20 cellular contexts compared by ENCODE assay signal in genomic region chr3:66502267-66502874, GRCh38. TPM values are rescaled to one million over a fixed set of nuclear protein-coding genes. Genes with fewer than 3 reads are reported as not detected.
DNase-seq lines count a peak whose midpoint lies in the region; ATAC-seq, FAIRE-seq and TF ChIP-seq lines count a peak whose summit lies in the region.
"Had no signal": no experiment of that assay in that cellular context is flagged by ENCODE, and none has a peak within 500 bp of the region (broad histone marks: within the 10 kb centered on the region; RNA-seq: fewer than 3 reads in every experiment).

No MANE protein-coding gene starts in this region.

- TF ChIP-seq CTCF in WTC11 (IDR thresholded peaks at IDR 0.05) (no peak), nephron (IDR thresholded peaks at IDR 0.05; ENCODE audit: unreplicated experiment in 3 of 3) (no peak)

- no peaks in the 10 kb centered on the region for H3K27me3 ChIP-seq in CD8-positive, alpha-beta memory T cell (ENCODE audit: insufficient read depth, low read length, poor library complexity, severe bottlenecking)
- H3K27me3 ChIP-seq: brain microvascular endothelial cell, colonic mucosa had no signal

- no peak overlapping the region for H3K4me3 ChIP-seq in CD8-positive, alpha-beta memory T cell (ENCODE audit: low read length)
- H3K4me3 ChIP-seq: PC-9 had no signal

- no peaks in the 10 kb centered on the region for H3K9me3 ChIP-seq in CD8-positive, alpha-beta memory T cell (ENCODE audit: low read length)
- H3K9me3 ChIP-seq: colonic mucosa had no signal

- no peaks in the 10 kb centered on the region for H3K36me3 ChIP-seq in CD8-positive, alpha-beta memory T cell (ENCODE audit: insufficient read depth, low read length)
- H3K36me3 ChIP-seq: brain microvascular endothelial cell, colonic mucosa had no signal

- peaks cover 47% of the 10 kb centered on the region for H3K4me1 Mint-ChIP-seq in activated CD4-positive, alpha-beta T cell treated with anti-CD3 and anti-CD28 coated beads, Interleukin-2, amount 10 ng/mL, durations not matched to agents 7 days and 5 days
- H3K4me1 Mint-ChIP-seq in CD8-positive, alpha-beta memory T cell: peaks cover 50 to 62% (median 51%) of the 10 kb centered on the region in 3 donors
- H3K4me1 Mint-ChIP-seq in WTC11: peaks cover 55% of the 10 kb centered on the region
- H3K4me1 Mint-ChIP-seq in nephron: peaks cover 51% of the 10 kb centered on the region

- peaks cover 3% of the 10 kb centered on the region for H3K36me3 Mint-ChIP-seq in activated CD4-positive, alpha-beta T cell treated with anti-CD3 and anti-CD28 coated beads, Interleukin-2, amount 10 ng/mL, durations not matched to agents 7 days and 5 days (ENCODE audit: low read depth)
- peaks cover 0 to 3% (median 0%) of the 10 kb centered on the region in 3 donors for H3K36me3 Mint-ChIP-seq in CD8-positive, alpha-beta memory T cell
- H3K36me3 Mint-ChIP-seq in WTC11 (peaks cover 3% of the 10 kb centered on the region), nephron (ENCODE audit: low read depth) (no peaks in the 10 kb centered on the region)

- CTCF ChIA-PET in activated CD4-positive, alpha-beta T cell treated with anti-CD3 and anti-CD28 coated beads, Interleukin-2, amount 10 ng/mL, durations not matched to agents 7 days and 5 days (lab: Charles Lee): interaction anchor here (0.6 to 1.1 kb wide), 3 partner anchors 11 to 313 kb away, joined by 3 to 7 read pairs (median 4); no protein-coding TSS in a partner anchor
- CTCF ChIA-PET in CD8-positive, alpha-beta memory T cell (lab: Charles Lee): interaction anchor here (1.7 kb wide), 1 partner anchor 95 kb away, joined by 7 read pairs; no protein-coding TSS in a partner anchor
- CTCF ChIA-PET in WTC11 (lab: Charles Lee): interaction anchor here (1.2 kb wide), 1 partner anchor 16 kb away, joined by 3 read pairs; no protein-coding TSS in a partner anchor

- DNase-seq in activated CD4-positive, alpha-beta T cell treated with anti-CD3 and anti-CD28 coated beads, Interleukin-2, amount 10 ng/mL, durations not matched to agents 7 days and 5 days: no peak
- no peak for DNase-seq in activated CD4-positive, alpha-beta T cell treated with anti-CD3 and anti-CD28 coated beads for 48 hours
- no peak for DNase-seq in CD8-positive, alpha-beta memory T cell
- DNase-seq in WTC11 (ENCODE audit: low spot score) (no peak), H54 (ENCODE audit: insufficient read length, low spot score) (no peak)
- DNase-seq: activated naive CD8-positive, alpha-beta T cell treated with anti-CD3 and anti-CD28 coated beads, Interleukin-2, amount 10 ng/mL, durations not matched to agents 7 days and 5 days; brain microvascular endothelial cell; C1 segment of cervical spinal cord; colonic mucosa; DMS153; foreskin fibroblast; NCI-H774; PC-9 had no signal

- peak overlapping the region; percentile 14 for H3K4me3 Mint-ChIP-seq in activated CD4-positive, alpha-beta T cell treated with anti-CD3 and anti-CD28 coated beads, Interleukin-2, amount 10 ng/mL, durations not matched to agents 7 days and 5 days
- peak overlapping the region in 5 of 7 donors; percentile 30 to 94 (median 88) for H3K4me3 Mint-ChIP-seq in CD8-positive, alpha-beta memory T cell
- H3K4me3 Mint-ChIP-seq in WTC11: peak overlapping the region; percentile 74
- H3K4me3 Mint-ChIP-seq in nephron: peak overlapping the region; percentile 73 to 88 (median 79)

- no peaks in the 10 kb centered on the region for H3K9me3 Mint-ChIP-seq in activated CD4-positive, alpha-beta T cell treated with anti-CD3 and anti-CD28 coated beads, Interleukin-2, amount 10 ng/mL, durations not matched to agents 7 days and 5 days
- no peaks in the 10 kb centered on the region for H3K9me3 Mint-ChIP-seq in CD8-positive, alpha-beta memory T cell
- H3K9me3 Mint-ChIP-seq in WTC11: no peaks in the 10 kb centered on the region
- H3K9me3 Mint-ChIP-seq in nephron: no peaks in the 10 kb centered on the region
- H3K9me3 Mint-ChIP-seq: activated naive CD8-positive, alpha-beta T cell treated with anti-CD3 and anti-CD28 coated beads, Interleukin-2, amount 10 ng/mL, durations not matched to agents 7 days and 5 days had no signal

- FAIRE-seq in H54 (lab: Jason Lieb, UNC): no peak
- FAIRE-seq: A204.1, GM12878, H1 had no signal

- POLR2A ChIA-PET in activated CD4-positive, alpha-beta T cell treated with anti-CD3 and anti-CD28 coated beads, Interleukin-2, amount 10 ng/mL, durations not matched to agents 7 days and 5 days (lab: Charles Lee): no interaction called here
- POLR2A ChIA-PET in CD8-positive, alpha-beta memory T cell (lab: Charles Lee): interaction anchor here (0.6 kb wide), 1 partner anchor 54 kb away, joined by 3 read pairs; no protein-coding TSS in a partner anchor
- POLR2A ChIA-PET in WTC11 (lab: Charles Lee): interaction anchor here (0.6 to 0.7 kb wide), 2 partner anchors 60 to 201 kb away, joined by 3 read pairs; no protein-coding TSS in a partner anchor

- H3K27ac ChIP-seq in CD8-positive, alpha-beta memory T cell (ENCODE audit: low read depth, low read length): no peak overlapping the region
- H3K27ac ChIP-seq: brain microvascular endothelial cell, colonic mucosa, PC-9 had no signal

- peaks cover 30% of the 10 kb centered on the region for H3K4me1 ChIP-seq in CD8-positive, alpha-beta memory T cell (ENCODE audit: insufficient read depth, low read length)

- no peak for ATAC-seq in WTC11
- ATAC-seq in HG03045 (IDR thresholded peaks at IDR 0.05; ENCODE audit: unreplicated experiment): no peak
- no peak for ATAC-seq in GM19463 (IDR thresholded peaks at IDR 0.05; ENCODE audit: unreplicated experiment)
- ATAC-seq: GM12878 had no signal

- TF ChIP-seq POLR2A in H54 (IDR thresholded peaks at IDR 0.05; ENCODE audit: low read depth, low read length): no peak

- peaks cover 37% of the 10 kb centered on the region for H3K27me3 Mint-ChIP-seq in activated CD4-positive, alpha-beta T cell treated with anti-CD3 and anti-CD28 coated beads, Interleukin-2, amount 10 ng/mL, durations not matched to agents 7 days and 5 days
- no peaks in the 10 kb centered on the region for H3K27me3 Mint-ChIP-seq in CD8-positive, alpha-beta memory T cell
- H3K27me3 Mint-ChIP-seq in WTC11 (ENCODE audit: low read depth): no peaks in the 10 kb centered on the region
- H3K27me3 Mint-ChIP-seq in nephron (ENCODE audit: low read depth): peaks cover 26% of the 10 kb centered on the region

- no peak overlapping the region for H3K27ac Mint-ChIP-seq in activated CD4-positive, alpha-beta T cell treated with anti-CD3 and anti-CD28 coated beads, Interleukin-2, amount 10 ng/mL, durations not matched to agents 7 days and 5 days
- peak overlapping the region in 2 of 8 donors; percentile 44 to 54 for H3K27ac Mint-ChIP-seq in CD8-positive, alpha-beta memory T cell
- H3K27ac Mint-ChIP-seq in WTC11: no peak overlapping the region
- H3K27ac Mint-ChIP-seq in nephron: peak overlapping the region in 2 of 3 experiments; percentile 67 to 85
- H3K27ac Mint-ChIP-seq: activated naive CD8-positive, alpha-beta T cell treated with anti-CD3 and anti-CD28 coated beads, Interleukin-2, amount 10 ng/mL, durations not matched to agents 7 days and 5 days; progenitor cell of endocrine pancreas had no signal

TF ChIP-seq in WTC11, 78 proteins besides CTCF, POLR2A, EP300 and RAD21:
- TF ChIP-seq ATF6 (CRISPR knock-in tag; IDR thresholded peaks at IDR 0.05): no peak
- no peak for TF ChIP-seq NR3C1 (CRISPR knock-in tag; conservative IDR thresholded peaks at IDR 0.05; ENCODE audit: low read depth)
- TF ChIP-seq FOXJ3 (CRISPR knock-in tag; IDR thresholded peaks at IDR 0.05; ENCODE audit: borderline replicate concordance): no peak
TF ChIP-seq in WTC11: peak in this region for 0.

RNA-seq across cellular contexts. Expression of gene LRIG1, which starts 1.5 kb away (rescaled TPM):
- 10 to 100 TPM; 26.1 to 26.4 TPM for total RNA-seq in activated CD4-positive, alpha-beta T cell treated with anti-CD3 and anti-CD28 coated beads, Interleukin-2, amount 10 ng/mL, durations not matched to agents 7 days and 5 days
- 10 to 100 TPM; 37.9 to 38.2 TPM for total RNA-seq in CD8-positive, alpha-beta memory T cell
- 47.9 TPM for polyA plus RNA-seq in CD8-positive, alpha-beta memory T cell
- 105 to 109 TPM (median 108 TPM) in 3 replicates for total RNA-seq in WTC11 (2021)
- total RNA-seq: PC-9 had no signal

Comparison
In these comparisons a context has a peak if more than half of its experiments do, and no peak if none do; other contexts are left out.
1. H3K27ac Mint-ChIP-seq: peak in nephron (2 of 3); none in activated CD4-positive, alpha-beta T cell treated with anti-CD3 and anti-CD28 coated beads, Interleukin-2, amount 10 ng/mL, durations not matched to agents 7 days and 5 days (single experiment) and WTC11 (single experiment).
2. H3K4me3 Mint-ChIP-seq: peak in every context shown above with its lines; median percentile 88 in CD8-positive, alpha-beta memory T cell; 79 in nephron; 74 in WTC11; 14 in activated CD4-positive, alpha-beta T cell treated with anti-CD3 and anti-CD28 coated beads, Interleukin-2, amount 10 ng/mL, durations not matched to agents 7 days and 5 days.